1 cellular context compared by ENCODE assay signal in genomic region chr7:151017953-151018420, GRCh38.
A peak's percentile ranks its signal among the peaks of the same experiment; 100 is the strongest.
TF ChIP-seq lines count a peak whose summit lies in the region.

No MANE protein-coding gene starts in this region.

TF ChIP-seq in K562, 482 proteins besides CTCF, POLR2A, EP300 and RAD21 (continued from another document and continues in another):
- TF ChIP-seq ZBTB34 (CRISPR knock-in tag; IDR thresholded peaks at IDR 0.05) (no peak), TAF7 (tag; IDR thresholded peaks at IDR 0.05) (peak; percentile 44), BACH1 (tag; IDR thresholded peaks at IDR 0.05) (no peak), HMGN3 (IDR thresholded peaks at IDR 0.05; ENCODE audit: borderline replicate concordance, extremely low read depth, insufficient read length, low read depth, low read length) (peak; percentile 79), ERF (CRISPR knock-in tag; IDR thresholded peaks at IDR 0.05) (peak; percentile 47; the same call in 1 of the 2 replicates), PHF21A (IDR thresholded peaks at IDR 0.05; ENCODE audit: borderline replicate concordance, low read depth) (no peak; the same call in 1 of the 2 replicates), ZNF263 (CRISPR knock-in tag; IDR thresholded peaks at IDR 0.05; ENCODE audit: borderline replicate concordance) (peak; percentile 75; the same call in 1 of the 2 replicates), AFF1 (IDR thresholded peaks at IDR 0.05; ENCODE audit: low read depth in 1 of 2, partially characterized antibody in 2 of 2) (peak; percentile 43 to 78), HLTF (IDR thresholded peaks at IDR 0.05) (peak; percentile 95), CTCFL (IDR thresholded peaks at IDR 0.05; ENCODE audit: borderline replicate concordance, insufficient read depth, low read depth, low read length, poor library complexity, severe bottlenecking) (peak; percentile 82), TAF15 (IDR thresholded peaks at IDR 0.05; ENCODE audit: low read depth, low read length) (no peak), USF2 (CRISPR knock-in tag; IDR thresholded peaks at IDR 0.05) (no peak; the same call in 1 of the 2 replicates), ZNF76 (CRISPR knock-in tag; IDR thresholded peaks at IDR 0.05; ENCODE audit: borderline replicate concordance) (peak; percentile 73; the same call in 1 of the 2 replicates), SREBF1 (IDR thresholded peaks at IDR 0.05; ENCODE audit: borderline replicate concordance, low read depth, low read length) (no peak), CTBP1 (IDR thresholded peaks at IDR 0.05; ENCODE audit: borderline replicate concordance) (peak; percentile 90; the same call in 1 of the 2 replicates), CUX1 (CRISPR knock-in tag; IDR thresholded peaks at IDR 0.05) (no peak), BDP1 (IDR thresholded peaks at IDR 0.05; ENCODE audit: insufficient read depth, insufficient read length) (no peak), FOXA3 (CRISPR knock-in tag; conservative IDR thresholded peaks at IDR 0.05 in 1 of 2, IDR thresholded peaks at IDR 0.05 in 1 of 2) (no peak), ZNF589 (CRISPR knock-in tag; IDR thresholded peaks at IDR 0.05; ENCODE audit: low read depth) (peak; percentile 69; the same call in 1 of the 2 replicates), SP1 (CRISPR knock-in tag; IDR thresholded peaks at IDR 0.05) (peak; percentile 42), FOXK2 (conservative IDR thresholded peaks at IDR 0.05 in 1 of 2, IDR thresholded peaks at IDR 0.05 in 1 of 2; ENCODE audit: low read depth in 2 of 2) (peak; percentile 45 to 64; a peak in 2 of 4 replicates), SIN3A (IDR thresholded peaks at IDR 0.05; ENCODE audit: borderline replicate concordance in 2 of 2, control insufficient read depth in 1 of 2, low read depth in 2 of 2, low read length in 2 of 2) (peak in 1 of 2 experiments; percentile 67; a peak in 1 of 4 replicates), PATZ1 (CRISPR knock-in tag; IDR thresholded peaks at IDR 0.05; ENCODE audit: borderline replicate concordance) (no peak), DLX4 (CRISPR knock-in tag; IDR thresholded peaks at IDR 0.05) (no peak), NR1H2 (CRISPR knock-in tag; IDR thresholded peaks at IDR 0.05) (no peak; the same call in 1 of the 2 replicates), ATF7 (IDR thresholded peaks at IDR 0.05) (peak; percentile 78), HIVEP1 (CRISPR knock-in tag; IDR thresholded peaks at IDR 0.05) (no peak), SMAD1 (IDR thresholded peaks at IDR 0.05; ENCODE audit: low read depth, low read length, partially characterized antibody) (no peak), SNRNP70 (optimal IDR thresholded peaks at IDR 0.05; ENCODE audit: low read depth, low read length) (no peak), TEAD4 (IDR thresholded peaks at IDR 0.05; ENCODE audit: low read length) (no peak; the same call in 1 of the 2 replicates), TEAD4 (CRISPR knock-in tag; IDR thresholded peaks at IDR 0.05; ENCODE audit: borderline replicate concordance) (no peak), HMG20B (CRISPR knock-in tag; IDR thresholded peaks at IDR 0.05) (no peak), ZNF507 (tag; conservative IDR thresholded peaks at IDR 0.05) (no peak), LARP7 (IDR thresholded peaks at IDR 0.05) (peak; percentile 97; the same call in 1 of the 2 replicates), MBD2 (IDR thresholded peaks at IDR 0.05; ENCODE audit: borderline replicate concordance, low read depth) (peak; percentile 43; the same call in 1 of the 2 replicates)
